ENCODE assay signal across 1 cellular context in genomic region chr16:4802659-4803287, GRCh38.
TF ChIP-seq lines count a peak whose summit lies in the region.

No MANE protein-coding gene starts in this region.

TF ChIP-seq in GM23338, 12 proteins besides CTCF, POLR2A, EP300 and RAD21 (continued from another document):
- no peak for TF ChIP-seq EZH2 (IDR thresholded peaks at IDR 0.05; ENCODE audit: low read depth, unreplicated experiment)
- TF ChIP-seq JUNB (IDR thresholded peaks at IDR 0.05; ENCODE audit: unreplicated experiment): no peak
- TF ChIP-seq STAT1 (IDR thresholded peaks at IDR 0.05; ENCODE audit: unreplicated experiment): no peak
- TF ChIP-seq ZNF331 (CRISPR knock-in tag; IDR thresholded peaks at IDR 0.05; ENCODE audit: low read depth): no peak
- TF ChIP-seq EZH2phosphoT487 (IDR thresholded peaks at IDR 0.05; ENCODE audit: unreplicated experiment): no peak
- peak; percentile 70 for TF ChIP-seq POLR2AphosphoS5 (IDR thresholded peaks at IDR 0.05; ENCODE audit: low read depth)
- TF ChIP-seq, protein P1, sequence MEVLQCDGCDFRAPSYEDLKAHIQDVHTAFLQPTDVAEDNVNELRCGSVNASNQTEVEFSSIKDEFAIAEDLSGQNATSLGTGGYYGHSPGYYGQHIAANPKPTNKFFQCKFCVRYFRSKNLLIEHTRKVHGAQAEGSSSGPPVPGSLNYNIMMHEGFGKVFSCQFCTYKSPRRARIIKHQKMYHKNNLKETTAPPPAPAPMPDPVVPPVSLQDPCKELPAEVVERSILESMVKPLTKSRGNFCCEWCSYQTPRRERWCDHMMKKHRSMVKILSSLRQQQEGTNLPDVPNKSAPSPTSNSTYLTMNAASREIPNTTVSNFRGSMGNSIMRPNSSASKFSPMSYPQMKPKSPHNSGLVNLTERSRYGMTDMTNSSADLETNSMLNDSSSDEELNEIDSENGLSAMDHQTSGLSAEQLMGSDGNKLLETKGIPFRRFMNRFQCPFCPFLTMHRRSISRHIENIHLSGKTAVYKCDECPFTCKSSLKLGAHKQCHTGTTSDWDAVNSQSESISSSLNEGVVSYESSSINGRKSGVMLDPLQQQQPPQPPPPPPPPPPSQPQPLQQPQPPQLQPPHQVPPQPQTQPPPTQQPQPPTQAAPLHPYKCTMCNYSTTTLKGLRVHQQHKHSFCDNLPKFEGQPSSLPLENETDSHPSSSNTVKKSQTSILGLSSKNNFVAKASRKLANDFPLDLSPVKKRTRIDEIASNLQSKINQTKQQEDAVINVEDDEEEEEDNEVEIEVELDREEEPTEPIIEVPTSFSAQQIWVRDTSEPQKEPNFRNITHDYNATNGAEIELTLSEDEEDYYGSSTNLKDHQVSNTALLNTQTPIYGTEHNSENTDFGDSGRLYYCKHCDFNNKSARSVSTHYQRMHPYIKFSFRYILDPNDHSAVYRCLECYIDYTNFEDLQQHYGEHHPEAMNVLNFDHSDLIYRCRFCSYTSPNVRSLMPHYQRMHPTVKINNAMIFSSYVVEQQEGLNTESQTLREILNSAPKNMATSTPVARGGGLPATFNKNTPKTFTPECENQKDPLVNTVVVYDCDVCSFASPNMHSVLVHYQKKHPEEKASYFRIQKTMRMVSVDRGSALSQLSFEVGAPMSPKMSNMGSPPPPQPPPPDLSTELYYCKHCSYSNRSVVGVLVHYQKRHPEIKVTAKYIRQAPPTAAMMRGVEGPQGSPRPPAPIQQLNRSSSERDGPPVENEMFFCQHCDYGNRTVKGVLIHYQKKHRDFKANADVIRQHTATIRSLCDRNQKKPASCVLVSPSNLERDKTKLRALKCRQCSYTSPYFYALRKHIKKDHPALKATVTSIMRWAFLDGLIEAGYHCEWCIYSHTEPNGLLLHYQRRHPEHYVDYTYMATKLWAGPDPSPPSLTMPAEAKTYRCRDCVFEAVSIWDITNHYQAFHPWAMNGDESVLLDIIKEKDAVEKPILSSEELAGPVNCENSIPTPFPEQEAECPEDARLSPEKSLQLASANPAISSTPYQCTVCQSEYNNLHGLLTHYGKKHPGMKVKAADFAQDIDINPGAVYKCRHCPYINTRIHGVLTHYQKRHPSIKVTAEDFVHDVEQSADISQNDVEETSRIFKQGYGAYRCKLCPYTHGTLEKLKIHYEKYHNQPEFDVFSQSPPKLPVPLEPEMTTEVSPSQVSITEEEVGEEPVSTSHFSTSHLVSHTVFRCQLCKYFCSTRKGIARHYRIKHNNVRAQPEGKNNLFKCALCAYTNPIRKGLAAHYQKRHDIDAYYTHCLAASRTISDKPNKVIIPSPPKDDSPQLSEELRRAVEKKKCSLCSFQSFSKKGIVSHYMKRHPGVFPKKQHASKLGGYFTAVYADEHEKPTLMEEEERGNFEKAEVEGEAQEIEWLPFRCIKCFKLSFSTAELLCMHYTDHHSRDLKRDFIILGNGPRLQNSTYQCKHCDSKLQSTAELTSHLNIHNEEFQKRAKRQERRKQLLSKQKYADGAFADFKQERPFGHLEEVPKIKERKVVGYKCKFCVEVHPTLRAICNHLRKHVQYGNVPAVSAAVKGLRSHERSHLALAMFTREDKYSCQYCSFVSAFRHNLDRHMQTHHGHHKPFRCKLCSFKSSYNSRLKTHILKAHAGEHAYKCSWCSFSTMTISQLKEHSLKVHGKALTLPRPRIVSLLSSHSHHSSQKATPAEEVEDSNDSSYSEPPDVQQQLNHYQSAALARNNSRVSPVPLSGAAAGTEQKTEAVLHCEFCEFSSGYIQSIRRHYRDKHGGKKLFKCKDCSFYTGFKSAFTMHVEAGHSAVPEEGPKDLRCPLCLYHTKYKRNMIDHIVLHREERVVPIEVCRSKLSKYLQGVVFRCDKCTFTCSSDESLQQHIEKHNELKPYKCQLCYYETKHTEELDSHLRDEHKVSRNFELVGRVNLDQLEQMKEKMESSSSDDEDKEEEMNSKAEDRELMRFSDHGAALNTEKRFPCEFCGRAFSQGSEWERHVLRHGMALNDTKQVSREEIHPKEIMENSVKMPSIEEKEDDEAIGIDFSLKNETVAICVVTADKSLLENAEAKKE (CRISPR knock-in tag; IDR thresholded peaks at IDR 0.05): no peak
